In the genomic region with DNA sequence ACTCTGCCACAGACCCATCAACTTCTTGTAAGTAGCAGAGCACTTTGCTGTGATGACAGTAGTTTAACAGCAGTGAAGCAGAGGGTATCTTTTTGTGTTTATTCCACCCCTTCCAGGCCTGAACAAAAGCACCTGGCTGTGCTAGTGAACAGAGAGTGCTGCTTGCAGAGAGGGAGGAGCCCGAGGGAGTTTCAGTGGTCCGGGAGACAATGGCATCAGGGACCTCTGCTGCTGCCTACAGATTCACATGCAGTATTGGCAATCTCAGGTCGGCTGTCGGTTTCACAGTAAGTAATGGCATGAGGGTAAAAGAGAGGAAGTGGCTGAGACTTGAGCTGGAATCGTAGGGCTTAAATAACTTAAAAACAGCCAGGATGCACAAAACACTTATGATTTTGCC, we compare ENCODE assay signal across 12 cellular contexts.
A peak's percentile ranks its signal among the peaks of the same experiment; 100 is the strongest.
DNase-seq lines count a peak whose midpoint lies in the region; ATAC-seq and TF ChIP-seq lines count a peak whose summit lies in the region.
"Had no signal": no experiment of that assay in that cellular context is flagged by ENCODE, and none has a peak within 500 bp of the region (broad histone marks: within the 10 kb centered on the region; RNA-seq: fewer than 3 reads in every experiment).

No MANE protein-coding gene starts in this region.

- ATAC-seq in GM21360 (IDR thresholded peaks at IDR 0.05; ENCODE audit: unreplicated experiment): peak; percentile 69
- no peak for ATAC-seq in HG03135 (IDR thresholded peaks at IDR 0.05; ENCODE audit: unreplicated experiment)
- ATAC-seq: sciatic nerve had no signal

- TF ChIP-seq CTCF in GM12865 (IDR thresholded peaks at IDR 0.05; ENCODE audit: insufficient read depth, low read depth, low read length, missing control alignments): no peak

- no peak overlapping the region for H3K4me3 ChIP-seq in GM12865 (ENCODE audit: low read depth, low read length)

- DNase-seq in GM12865 (ENCODE audit: low read depth): peak; percentile 24
- peak; percentile 15 for DNase-seq in NCI-H128 (lab: John Stamatoyannopoulos, UW; ENCODE audit: unreplicated experiment)
- peak; percentile 76 for DNase-seq in ecto neural progenitor cell (ENCODE audit: low spot score)
- DNase-seq in superior temporal gyrus (ENCODE audit: extremely low spot score): no peak
- DNase-seq in putamen (ENCODE audit: low spot score): no peak
- DNase-seq in stimulated activated CD4-positive, alpha-beta T cell treated with anti-CD3 and anti-CD28 coated beads, Interleukin-12 subunit alpha, Interleukin-12 subunit beta, amount 100 ng/mL, for 4 hours: no peak
- DNase-seq: effector CD8-positive, alpha-beta T cell; NCI-H1930; SHP77 treated with DMSO at 0.1 percent for 48 hours had no signal

Comparison
In these comparisons a context has a peak if more than half of its experiments do, and no peak if none do; other contexts are left out.
1. DNase-seq: peak in GM12865 (single experiment), NCI-H128 (single experiment) and ecto neural progenitor cell (single experiment); none in superior temporal gyrus (single experiment), putamen (single experiment) and stimulated activated CD4-positive, alpha-beta T cell treated with anti-CD3 and anti-CD28 coated beads, Interleukin-12 subunit alpha, Interleukin-12 subunit beta, amount 100 ng/mL, for 4 hours (single experiment).